ENCODE assay signal across 9 cellular contexts in the genomic region with DNA sequence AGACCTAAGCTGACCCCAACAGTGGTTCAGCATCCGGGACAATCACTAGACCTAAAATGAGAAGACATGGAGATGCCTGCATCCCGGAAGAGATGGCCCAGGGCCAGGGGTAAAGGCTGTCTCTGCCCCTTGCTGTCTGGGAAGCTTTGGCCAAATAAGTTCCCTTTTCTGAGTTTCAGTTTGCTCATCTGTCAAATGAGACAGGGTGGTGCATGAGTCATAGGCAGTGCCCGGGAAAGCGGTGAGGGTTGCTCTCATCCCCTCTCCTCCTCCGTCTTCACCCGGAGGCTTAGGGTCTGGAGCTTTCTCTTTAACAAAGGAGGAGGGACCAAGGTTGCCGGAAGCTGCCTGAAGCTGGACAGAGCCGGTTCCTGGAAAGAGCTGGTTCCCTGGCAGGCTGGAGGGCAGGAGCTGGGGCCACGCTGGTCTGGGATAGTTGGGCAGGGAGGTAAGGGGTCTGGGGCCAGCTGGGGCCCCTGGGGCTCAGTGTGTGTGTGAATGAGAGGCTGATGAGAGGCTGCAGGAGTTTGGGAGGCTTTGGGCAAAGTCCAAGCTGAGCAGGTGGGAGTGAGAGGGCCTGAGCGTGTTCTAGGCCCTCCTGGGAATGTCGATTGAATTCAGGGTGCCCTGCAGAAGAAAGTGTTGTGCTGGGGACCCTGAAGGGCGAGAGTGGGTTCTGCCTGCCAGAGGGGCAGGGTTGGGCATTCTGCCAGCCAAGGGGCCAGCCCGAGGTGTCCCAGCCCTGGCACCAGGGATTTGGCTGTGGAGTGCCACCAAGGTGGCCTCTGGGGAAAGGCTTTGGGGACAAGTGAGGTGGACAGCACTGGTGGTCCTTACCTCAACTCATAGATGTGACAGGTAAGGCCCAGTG. TPM values are rescaled to one million over a fixed set of nuclear protein-coding genes. Genes with fewer than 3 reads are reported as not detected.
A peak's percentile ranks its signal among the peaks of the same experiment; 100 is the strongest.
DNase-seq lines count a peak whose midpoint lies in the region; ATAC-seq and TF ChIP-seq lines count a peak whose summit lies in the region.
"Had no signal": no experiment of that assay in that cellular context is flagged by ENCODE, and none has a peak within 500 bp of the region (broad histone marks: within the 10 kb centered on the region; RNA-seq: fewer than 3 reads in every experiment).

A gene with protein sequence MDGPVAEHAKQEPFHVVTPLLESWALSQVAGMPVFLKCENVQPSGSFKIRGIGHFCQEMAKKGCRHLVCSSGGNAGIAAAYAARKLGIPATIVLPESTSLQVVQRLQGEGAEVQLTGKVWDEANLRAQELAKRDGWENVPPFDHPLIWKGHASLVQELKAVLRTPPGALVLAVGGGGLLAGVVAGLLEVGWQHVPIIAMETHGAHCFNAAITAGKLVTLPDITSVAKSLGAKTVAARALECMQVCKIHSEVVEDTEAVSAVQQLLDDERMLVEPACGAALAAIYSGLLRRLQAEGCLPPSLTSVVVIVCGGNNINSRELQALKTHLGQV (plus strand): TSS at position 351 of the 871 bp plus-strand sequence. CDS start 5,603 bp downstream, outside the sequence.

- H3K27me3 Mint-ChIP-seq in T-helper 2 cell treated with Interferon-gamma antibody and Interleukin-4, amounts not matched to agents 5 μg/mL and 100 μg/mL, for 36 hours (ENCODE audit: low read depth) = no peaks in the 10 kb centered on the region

- TF ChIP-seq CTCF in HCT116 (IDR thresholded peaks at IDR 0.05 in 2 of 3, conservative IDR thresholded peaks at IDR 0.05 in 1 of 3; ENCODE audit: borderline replicate concordance in 1 of 3, insufficient read depth in 1 of 3, low read depth in 2 of 3, low read length in 2 of 3) (no peak), epithelial cell of proximal tubule (conservative IDR thresholded peaks at IDR 0.05; ENCODE audit: low read depth, low read length) (no peak), mucosa of descending colon (IDR thresholded peaks at IDR 0.05) (no peak)

- peak within 1 kb of the TSS; percentile 97 for H3K4me2 ChIP-seq in HCT116 (ENCODE audit: low read length)

- no peak for TF ChIP-seq RAD21 in HCT116 (IDR thresholded peaks at IDR 0.05; ENCODE audit: low read depth)

- no peaks in the 10 kb centered on the region for H4K20me1 ChIP-seq in HCT116 (ENCODE audit: insufficient read depth)

- peak; percentile 43 for TF ChIP-seq POLR2A in HCT116 (IDR thresholded peaks at IDR 0.05; ENCODE audit: borderline replicate concordance, extremely low read depth, insufficient read depth, insufficient read length)

- peaks cover 7% of the 10 kb centered on the region for H3K4me1 Mint-ChIP-seq in T-helper 2 cell treated with Interferon-gamma antibody and Interleukin-4, amounts not matched to agents 5 μg/mL and 100 μg/mL, for 36 hours (ENCODE audit: low read depth)

- H3K9me3 ChIP-seq in HCT116 (ENCODE audit: control insufficient read depth in 1 of 2, insufficient read depth in 1 of 2, low read depth in 1 of 2, low read length in 2 of 2) = no peaks in the 10 kb centered on the region
- H3K9me3 ChIP-seq in mucosa of descending colon = no peaks in the 10 kb centered on the region
- H3K9me3 ChIP-seq in thymus (ENCODE audit: control insufficient read depth) = no peaks in the 10 kb centered on the region

- intact Hi-C loops in HCT116 (cut with micrococcal nuclease) (no loop called here), mucosa of descending colon (cut with DNase I, micrococcal nuclease) (no loop called here)

- BruUV-seq in HCT116 (replicated peaks; lab: Mats Ljungman, UMichigan) = TSS peak; percentile 77

- POLR2A ChIA-PET in HCT116 (lab: Charles Lee) = interaction anchor here (0.6 to 1.4 kb wide), 3 partner anchors 13 to 208 kb away, joined by 4 to 9 read pairs (median 5); a partner anchor contains a TSS

- peaks cover 6% of the 10 kb centered on the region; the same call in 1 of the 2 replicates for H3K79me2 ChIP-seq in HCT116 (ENCODE audit: insufficient read depth, low read length)

- H3K9ac ChIP-seq in HCT116 (ENCODE audit: low read length) = peak within 1 kb of the TSS; percentile 89

- peak; percentile 96 to 98 for ATAC-seq in activated naive CD4-positive, alpha-beta T cell treated with anti-CD3 and anti-CD28 coated beads, Interleukin-2, amount 50 U/mL, for 72 hours
- ATAC-seq in HCT116 = peak; percentile 90
- ATAC-seq in mucosa of descending colon = peak; percentile 95

- H3K27me3 ChIP-seq in HCT116 (ENCODE audit: insufficient read depth, low read length) (no peaks in the 10 kb centered on the region), thymus (ENCODE audit: control insufficient read depth, insufficient read depth) (no peaks in the 10 kb centered on the region)

- peak within 1 kb of the TSS; percentile 91 for H3K4me3 Mint-ChIP-seq in T-helper 2 cell treated with Interferon-gamma antibody and Interleukin-4, amounts not matched to agents 5 μg/mL and 100 μg/mL, for 36 hours

- peak within 1 kb of the TSS; percentile 74 for H3K27ac ChIP-seq in HCT116 (ENCODE audit: low read depth, low read length)
- H3K27ac ChIP-seq in thymus (ENCODE audit: low read depth) = peak within 1 kb of the TSS; percentile 42

- H3K9me3 Mint-ChIP-seq in activated naive CD4-positive, alpha-beta T cell treated with anti-CD3 and anti-CD28 coated beads, Interleukin-2, amount 50 U/mL, for 72 hours = no peaks in the 10 kb centered on the region
- no peaks in the 10 kb centered on the region for H3K9me3 Mint-ChIP-seq in T-helper 2 cell treated with Interferon-gamma antibody and Interleukin-4, amounts not matched to agents 5 μg/mL and 100 μg/mL, for 36 hours
- H3K9me3 Mint-ChIP-seq: IgD-negative memory B cell had no signal

- H3K9me2 ChIP-seq in HCT116 (ENCODE audit: insufficient read depth) = no peaks in the 10 kb centered on the region

- peak within 1 kb of the TSS; percentile 89 to 94 for H3K27ac Mint-ChIP-seq in activated naive CD4-positive, alpha-beta T cell treated with anti-CD3 and anti-CD28 coated beads, Interleukin-2, amount 50 U/mL, for 72 hours
- H3K27ac Mint-ChIP-seq in T-helper 2 cell treated with Interferon-gamma antibody and Interleukin-4, amounts not matched to agents 5 μg/mL and 100 μg/mL, for 36 hours = peak within 1 kb of the TSS; percentile 85

- peak within 1 kb of the TSS; percentile 89 to 93 for H3K4me3 ChIP-seq in HCT116 (replicated peaks in 1 of 2; ENCODE audit: low read depth in 1 of 2, low read length in 2 of 2)
- peak within 1 kb of the TSS; percentile 91 for H3K4me3 ChIP-seq in epithelial cell of proximal tubule (ENCODE audit: low read depth, low read length)
- peak within 1 kb of the TSS; percentile 44 for H3K4me3 ChIP-seq in mucosa of descending colon
- peak within 1 kb of the TSS; percentile 15 for H3K4me3 ChIP-seq in thymus (ENCODE audit: low read length)

- WGBS in thymus = 19% methylated on average over 13 of the region's 13 CpGs

- H3K4me1 ChIP-seq in HCT116 (ENCODE audit: control insufficient read depth in 1 of 2, insufficient read depth in 2 of 2, low read length in 2 of 2) (peaks cover 5 to 24% of the 10 kb centered on the region in 2 experiments; a peak in 3 of 4 replicates), mucosa of descending colon (ENCODE audit: low read depth) (no peaks in the 10 kb centered on the region), thymus (ENCODE audit: control insufficient read depth, insufficient read depth, low read length) (no peaks in the 10 kb centered on the region)

- DNase-seq in activated naive CD4-positive, alpha-beta T cell treated with anti-CD3 and anti-CD28 coated beads, Interleukin-2, amount 50 U/mL, for 72 hours (ENCODE audit: low spot score in 2 of 2) = peak; percentile 57 to 61
- no peak for DNase-seq in activated naive CD4-positive, alpha-beta T cell (lab: John Stamatoyannopoulos, UW)
- DNase-seq in HCT116 (ENCODE audit: low read depth, low spot score) = peak; percentile 48
- DNase-seq in LoVo (ENCODE audit: low spot score) = peak; percentile 82
- peak; percentile 52 for DNase-seq in T-helper 2 cell treated with Interferon-gamma antibody and Interleukin-4, amounts not matched to agents 5 μg/mL and 100 μg/mL, for 36 hours (ENCODE audit: low spot score)
- peak; percentile 65 for DNase-seq in epithelial cell of proximal tubule (ENCODE audit: low read depth)
- DNase-seq in mucosa of descending colon = peak; percentile 75 to 79 (median 75)

- no peaks in the 10 kb centered on the region for H3K36me3 ChIP-seq in HCT116 (ENCODE audit: control insufficient read depth in 1 of 2, insufficient read depth in 2 of 2, low read length in 2 of 2)
- H3K36me3 ChIP-seq in mucosa of descending colon (ENCODE audit: low read depth) = no peaks in the 10 kb centered on the region
- H3K36me3 ChIP-seq in thymus (ENCODE audit: control insufficient read depth, insufficient read depth) = no peaks in the 10 kb centered on the region

- peak within 1 kb of the TSS; percentile 50 for H2AFZ ChIP-seq in HCT116 (ENCODE audit: low read depth, low read length, poor library complexity, severe bottlenecking)

- CTCF ChIA-PET in HCT116 (lab: Charles Lee) = interaction anchor here (1.5 kb wide), 1 partner anchor 429 kb away, joined by 3 read pairs; no protein-coding TSS in a partner anchor

- no peaks in the 10 kb centered on the region for H3K36me3 Mint-ChIP-seq in activated naive CD4-positive, alpha-beta T cell treated with anti-CD3 and anti-CD28 coated beads, Interleukin-2, amount 50 U/mL, for 72 hours
- no peaks in the 10 kb centered on the region for H3K36me3 Mint-ChIP-seq in T-helper 2 cell treated with Interferon-gamma antibody and Interleukin-4, amounts not matched to agents 5 μg/mL and 100 μg/mL, for 36 hours (ENCODE audit: low read depth)
- H3K36me3 Mint-ChIP-seq: IgD-negative memory B cell had no signal

- RAD21 ChIA-PET in HCT116 (lab: Charles Lee; ENCODE audit: low non-redundant PET in 1 of 2, low total read pairs in 2 of 2, uncharacterized antibody in 2 of 2, unreplicated experiment in 2 of 2) = interaction anchor here in 1 of 2 experiments (0.5 to 1.4 kb wide), 3 partner anchors 43 to 123 kb away, joined by 3 to 7 read pairs (median 4); a partner anchor contains a TSS

TF ChIP-seq in HCT116, 20 proteins besides CTCF, POLR2A, EP300 and RAD21 (continues in another document):
- no peak for TF ChIP-seq YY1 (IDR thresholded peaks at IDR 0.05; ENCODE audit: extremely low read depth, insufficient replicate concordance, low read depth, low read length)

RNA-seq across cellular contexts. Expression of the gene that starts here (rescaled TPM):
- total RNA-seq in activated naive CD4-positive, alpha-beta T cell treated with anti-CD3 and anti-CD28 coated beads, Interleukin-2, amount 50 U/mL, for 72 hours = 1 to 10 TPM in 1 of 2 donors, not detected in 1; 2.9 TPM
- total RNA-seq in HCT116 (2021; ENCODE audit: unreplicated experiment) (19.1 TPM), epithelial cell of proximal tubule (6.3 and 11.8 TPM in 2 replicates), mucosa of descending colon (10 to 100 TPM in 2 of 3 donors, 1 to 10 TPM in 1; 9.4 to 24.0 (median 15.7) TPM)
- polyA plus RNA-seq in HCT116 (2012) = 22.7 and 25.5 TPM in 2 replicates
- polyA plus RNA-seq in thymus = 13.1 TPM

Comparison
In these comparisons a context has a peak if more than half of its experiments do, and no peak if none do; other contexts are left out.
1. DNase-seq: peak in activated naive CD4-positive, alpha-beta T cell treated with anti-CD3 and anti-CD28 coated beads, Interleukin-2, amount 50 U/mL, for 72 hours (2 of 2), HCT116 (single experiment), LoVo (single experiment), T-helper 2 cell treated with Interferon-gamma antibody and Interleukin-4, amounts not matched to agents 5 μg/mL and 100 μg/mL, for 36 hours (single experiment), epithelial cell of proximal tubule (single experiment) and mucosa of descending colon (3 of 3); none in activated naive CD4-positive, alpha-beta T cell (0 of 4).
2. H3K4me3 ChIP-seq: peak in every context shown above with its lines; median percentile 91 in HCT116; 91 in epithelial cell of proximal tubule; 44 in mucosa of descending colon; 15 in thymus.
3. Peak in every context shown above with its lines, with median percentiles within 50 percentile points of each other: ATAC-seq.